2 cellular contexts compared by ENCODE assay signal in genomic region chrX:70175338-70175737, GRCh38.
TF ChIP-seq lines count a peak whose summit lies in the region.

No MANE protein-coding gene starts in this region.

TF ChIP-seq in IMR-90, 13 proteins besides CTCF, POLR2A, EP300 and RAD21:
- no peak for TF ChIP-seq MAFK (IDR thresholded peaks at IDR 0.05; ENCODE audit: low read depth, low read length)
- TF ChIP-seq MAZ (IDR thresholded peaks at IDR 0.05; ENCODE audit: borderline replicate concordance, low read depth, low read length), result no peak
- no peak for TF ChIP-seq CEBPB (IDR thresholded peaks at IDR 0.05; ENCODE audit: low read depth, low read length)
- no peak for TF ChIP-seq BHLHE40 (IDR thresholded peaks at IDR 0.05; ENCODE audit: low read depth, low read length)
- no peak for TF ChIP-seq RFX5 (IDR thresholded peaks at IDR 0.05; ENCODE audit: low read depth, low read length)
- TF ChIP-seq CHD1 (IDR thresholded peaks at IDR 0.05; ENCODE audit: low read depth, low read length), result no peak
- TF ChIP-seq NFE2L2 (IDR thresholded peaks at IDR 0.05; ENCODE audit: low read depth, low read length), result no peak
- TF ChIP-seq USF2 (IDR thresholded peaks at IDR 0.05; ENCODE audit: low read depth, low read length), result no peak
- no peak for TF ChIP-seq FOS (IDR thresholded peaks at IDR 0.05; ENCODE audit: low read depth, low read length)
- TF ChIP-seq MXI1 (IDR thresholded peaks at IDR 0.05; ENCODE audit: borderline replicate concordance, low read depth, low read length), result no peak
- no peak for TF ChIP-seq SMC3 (IDR thresholded peaks at IDR 0.05; ENCODE audit: low read depth, low read length)
- no peak for TF ChIP-seq RCOR1 (IDR thresholded peaks at IDR 0.05; ENCODE audit: insufficient replicate concordance, low read length)
- no peak for TF ChIP-seq ELK1 (IDR thresholded peaks at IDR 0.05; ENCODE audit: borderline replicate concordance, low read depth, low read length)

TF ChIP-seq in GM12878, 131 proteins besides CTCF, POLR2A, EP300 and RAD21:
- TF ChIP-seq EED (IDR thresholded peaks at IDR 0.05; ENCODE audit: low read depth) (no peak), RUNX3 (IDR thresholded peaks at IDR 0.05; ENCODE audit: low read length) (peak; percentile 20; the same call in 1 of the 2 replicates)
TF ChIP-seq in GM12878: peak in this region for 1.
